Comparison of ENCODE assay signal across 1 cellular context in the genomic region with DNA sequence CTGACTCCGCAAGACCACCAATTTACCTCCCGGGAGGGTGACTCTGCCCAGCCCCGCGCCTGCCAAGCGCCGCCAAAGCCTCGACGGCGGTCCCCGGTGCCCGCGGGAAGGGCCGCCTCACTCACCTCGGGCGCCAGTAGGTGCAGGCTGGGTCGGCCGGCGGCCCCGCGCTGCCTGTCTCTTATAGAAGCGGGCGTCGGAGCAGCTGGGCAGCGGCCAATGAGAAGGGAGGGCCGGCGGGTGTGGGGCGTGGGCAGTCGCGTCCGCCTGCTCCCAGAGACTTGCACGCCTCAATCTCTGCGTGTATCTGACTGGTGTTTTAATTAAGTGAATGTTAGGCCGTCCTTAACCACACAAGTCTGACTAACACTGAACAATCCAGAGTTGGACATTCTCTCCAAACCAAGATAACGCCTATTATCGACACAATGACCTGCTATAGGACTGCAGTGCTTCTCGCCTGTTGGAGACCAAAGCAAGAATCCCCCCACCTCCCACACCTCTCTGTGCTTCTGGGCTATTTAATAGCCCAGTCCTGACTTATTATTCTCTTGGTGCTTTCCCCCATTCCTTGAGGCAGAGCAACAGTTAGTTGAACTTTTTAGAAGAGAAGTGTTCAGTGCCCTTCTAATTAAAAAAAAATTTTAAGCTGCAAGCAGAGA.
TF ChIP-seq lines count a peak whose summit lies in the region.

A gene (minus strand): TSS at position 154 of the 662 bp plus-strand sequence. CDS start 5,507 bp downstream, outside the sequence.

TF ChIP-seq in GM23338, 12 proteins besides CTCF, POLR2A, EP300 and RAD21:
- TF ChIP-seq, protein P1, sequence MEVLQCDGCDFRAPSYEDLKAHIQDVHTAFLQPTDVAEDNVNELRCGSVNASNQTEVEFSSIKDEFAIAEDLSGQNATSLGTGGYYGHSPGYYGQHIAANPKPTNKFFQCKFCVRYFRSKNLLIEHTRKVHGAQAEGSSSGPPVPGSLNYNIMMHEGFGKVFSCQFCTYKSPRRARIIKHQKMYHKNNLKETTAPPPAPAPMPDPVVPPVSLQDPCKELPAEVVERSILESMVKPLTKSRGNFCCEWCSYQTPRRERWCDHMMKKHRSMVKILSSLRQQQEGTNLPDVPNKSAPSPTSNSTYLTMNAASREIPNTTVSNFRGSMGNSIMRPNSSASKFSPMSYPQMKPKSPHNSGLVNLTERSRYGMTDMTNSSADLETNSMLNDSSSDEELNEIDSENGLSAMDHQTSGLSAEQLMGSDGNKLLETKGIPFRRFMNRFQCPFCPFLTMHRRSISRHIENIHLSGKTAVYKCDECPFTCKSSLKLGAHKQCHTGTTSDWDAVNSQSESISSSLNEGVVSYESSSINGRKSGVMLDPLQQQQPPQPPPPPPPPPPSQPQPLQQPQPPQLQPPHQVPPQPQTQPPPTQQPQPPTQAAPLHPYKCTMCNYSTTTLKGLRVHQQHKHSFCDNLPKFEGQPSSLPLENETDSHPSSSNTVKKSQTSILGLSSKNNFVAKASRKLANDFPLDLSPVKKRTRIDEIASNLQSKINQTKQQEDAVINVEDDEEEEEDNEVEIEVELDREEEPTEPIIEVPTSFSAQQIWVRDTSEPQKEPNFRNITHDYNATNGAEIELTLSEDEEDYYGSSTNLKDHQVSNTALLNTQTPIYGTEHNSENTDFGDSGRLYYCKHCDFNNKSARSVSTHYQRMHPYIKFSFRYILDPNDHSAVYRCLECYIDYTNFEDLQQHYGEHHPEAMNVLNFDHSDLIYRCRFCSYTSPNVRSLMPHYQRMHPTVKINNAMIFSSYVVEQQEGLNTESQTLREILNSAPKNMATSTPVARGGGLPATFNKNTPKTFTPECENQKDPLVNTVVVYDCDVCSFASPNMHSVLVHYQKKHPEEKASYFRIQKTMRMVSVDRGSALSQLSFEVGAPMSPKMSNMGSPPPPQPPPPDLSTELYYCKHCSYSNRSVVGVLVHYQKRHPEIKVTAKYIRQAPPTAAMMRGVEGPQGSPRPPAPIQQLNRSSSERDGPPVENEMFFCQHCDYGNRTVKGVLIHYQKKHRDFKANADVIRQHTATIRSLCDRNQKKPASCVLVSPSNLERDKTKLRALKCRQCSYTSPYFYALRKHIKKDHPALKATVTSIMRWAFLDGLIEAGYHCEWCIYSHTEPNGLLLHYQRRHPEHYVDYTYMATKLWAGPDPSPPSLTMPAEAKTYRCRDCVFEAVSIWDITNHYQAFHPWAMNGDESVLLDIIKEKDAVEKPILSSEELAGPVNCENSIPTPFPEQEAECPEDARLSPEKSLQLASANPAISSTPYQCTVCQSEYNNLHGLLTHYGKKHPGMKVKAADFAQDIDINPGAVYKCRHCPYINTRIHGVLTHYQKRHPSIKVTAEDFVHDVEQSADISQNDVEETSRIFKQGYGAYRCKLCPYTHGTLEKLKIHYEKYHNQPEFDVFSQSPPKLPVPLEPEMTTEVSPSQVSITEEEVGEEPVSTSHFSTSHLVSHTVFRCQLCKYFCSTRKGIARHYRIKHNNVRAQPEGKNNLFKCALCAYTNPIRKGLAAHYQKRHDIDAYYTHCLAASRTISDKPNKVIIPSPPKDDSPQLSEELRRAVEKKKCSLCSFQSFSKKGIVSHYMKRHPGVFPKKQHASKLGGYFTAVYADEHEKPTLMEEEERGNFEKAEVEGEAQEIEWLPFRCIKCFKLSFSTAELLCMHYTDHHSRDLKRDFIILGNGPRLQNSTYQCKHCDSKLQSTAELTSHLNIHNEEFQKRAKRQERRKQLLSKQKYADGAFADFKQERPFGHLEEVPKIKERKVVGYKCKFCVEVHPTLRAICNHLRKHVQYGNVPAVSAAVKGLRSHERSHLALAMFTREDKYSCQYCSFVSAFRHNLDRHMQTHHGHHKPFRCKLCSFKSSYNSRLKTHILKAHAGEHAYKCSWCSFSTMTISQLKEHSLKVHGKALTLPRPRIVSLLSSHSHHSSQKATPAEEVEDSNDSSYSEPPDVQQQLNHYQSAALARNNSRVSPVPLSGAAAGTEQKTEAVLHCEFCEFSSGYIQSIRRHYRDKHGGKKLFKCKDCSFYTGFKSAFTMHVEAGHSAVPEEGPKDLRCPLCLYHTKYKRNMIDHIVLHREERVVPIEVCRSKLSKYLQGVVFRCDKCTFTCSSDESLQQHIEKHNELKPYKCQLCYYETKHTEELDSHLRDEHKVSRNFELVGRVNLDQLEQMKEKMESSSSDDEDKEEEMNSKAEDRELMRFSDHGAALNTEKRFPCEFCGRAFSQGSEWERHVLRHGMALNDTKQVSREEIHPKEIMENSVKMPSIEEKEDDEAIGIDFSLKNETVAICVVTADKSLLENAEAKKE (CRISPR knock-in tag; IDR thresholded peaks at IDR 0.05), result no peak
- TF ChIP-seq JUNB (IDR thresholded peaks at IDR 0.05; ENCODE audit: unreplicated experiment), result no peak
- TF ChIP-seq EZH2 (IDR thresholded peaks at IDR 0.05; ENCODE audit: low read depth, unreplicated experiment), result peak; percentile 37
- TF ChIP-seq STAT1 (IDR thresholded peaks at IDR 0.05; ENCODE audit: unreplicated experiment), result no peak
